1 cellular context compared by ENCODE assay signal in the genomic region with DNA sequence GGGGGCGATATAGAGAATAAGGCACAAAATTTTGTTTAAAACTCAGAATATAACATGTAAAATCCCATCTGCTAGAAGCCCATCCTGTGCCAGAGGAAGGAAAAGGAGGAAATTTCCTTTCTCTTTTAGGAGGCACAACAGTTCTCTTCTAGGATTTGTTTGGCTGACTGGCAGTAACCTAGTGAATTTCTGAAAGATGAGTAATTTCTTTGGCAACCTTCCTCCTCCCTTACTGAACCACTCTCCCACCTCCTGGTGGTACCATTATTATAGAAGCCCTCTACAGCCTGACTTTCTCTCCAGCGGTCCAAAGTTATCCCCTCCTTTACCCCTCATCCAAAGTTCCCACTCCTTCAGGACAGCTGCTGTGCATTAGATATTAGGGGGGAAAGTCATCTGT.
TF ChIP-seq lines count a peak whose summit lies in the region.

No MANE protein-coding gene starts in this region.

TF ChIP-seq in WTC11, 78 proteins besides CTCF, POLR2A, EP300 and RAD21 (continued from another document):
- TF ChIP-seq GTF2I (CRISPR knock-in tag; conservative IDR thresholded peaks at IDR 0.05), result no peak
- TF ChIP-seq NFE2L1 (CRISPR knock-in tag; IDR thresholded peaks at IDR 0.05), result no peak
TF ChIP-seq in WTC11: peak in this region for 0.
